Comparison of ENCODE assay signal across 20 cellular contexts in genomic region chr12:108581311-108582227, GRCh38. TPM values are rescaled to one million over a fixed set of nuclear protein-coding genes. Genes with fewer than 3 reads are reported as not detected.
"Had no signal": no experiment of that assay in that cellular context is flagged by ENCODE, and none has a peak within 500 bp of the region (broad histone marks: within the 10 kb centered on the region; RNA-seq: fewer than 3 reads in every experiment).

No MANE protein-coding gene starts in this region.

- H3K4me3 Mint-ChIP-seq: activated CD4-positive, alpha-beta T cell treated with anti-CD3 and anti-CD28 coated beads, Interleukin-2, amount 10 ng/mL, durations not matched to agents 7 days and 5 days; activated naive CD8-positive, alpha-beta T cell treated with anti-CD3 and anti-CD28 coated beads for 36 hours; natural killer cell treated with Interleukin-12 subunit alpha and Interleukin-12 subunit beta and Interleukin-15 and Interleukin-18, amount 100 ng/mL, for 72 hours; T-cell; type B pancreatic cell had no signal

- H3K9me3 ChIP-seq: heart left ventricle, right atrium auricular region had no signal

- ATAC-seq: left colon; natural killer cell treated with Interleukin-12 subunit alpha and Interleukin-12 subunit beta and Interleukin-15 and Interleukin-18, amount 100 ng/mL, for 72 hours; T-cell had no signal

- H3K36me3 ChIP-seq: heart left ventricle, right atrium auricular region had no signal

- H3K27ac ChIP-seq: epithelial cell of prostate had no signal

- DNase-seq: activated CD4-positive, alpha-beta T cell treated with anti-CD3 and anti-CD28 coated beads, Interleukin-2, amount 10 ng/mL, durations not matched to agents 7 days and 5 days; activated CD8-positive, alpha-beta memory T cell treated with anti-CD3 and anti-CD28 coated beads for 24 hours; activated naive CD8-positive, alpha-beta T cell treated with anti-CD3 and anti-CD28 coated beads for 36 hours; anterior cingulate cortex; left colon; nucleus accumbens; small intestine; stimulated activated CD4-positive, alpha-beta T cell treated with anti-CD3 and anti-CD28 coated beads, Interleukin-4, amount 100 ng/mL, for 4 hours; stimulated activated CD8-positive, alpha-beta memory T cell treated with anti-CD3 and anti-CD28 coated beads, Interleukin-4, amount 100 ng/mL, for 48 hours; stimulated activated naive CD4-positive, alpha-beta T cell treated with Interleukin-2 at 50 U/mL for 16 hours; T-cell; T-helper 9 cell had no signal

- H3K27me3 ChIP-seq: heart left ventricle, right atrium auricular region had no signal

- FAIRE-seq: bronchial epithelial cell, frontal cortex, small intestine had no signal

- H3K27ac Mint-ChIP-seq: activated CD4-positive, alpha-beta T cell treated with anti-CD3 and anti-CD28 coated beads, Interleukin-2, amount 10 ng/mL, durations not matched to agents 7 days and 5 days; activated naive CD8-positive, alpha-beta T cell treated with anti-CD3 and anti-CD28 coated beads for 36 hours; T-cell; type B pancreatic cell had no signal

- H3K4me3 ChIP-seq: heart left ventricle, right atrium auricular region had no signal

- H3K27me3 Mint-ChIP-seq: activated naive CD8-positive, alpha-beta T cell treated with anti-CD3 and anti-CD28 coated beads for 36 hours; T-cell; type B pancreatic cell had no signal

- H3K36me3 Mint-ChIP-seq: T-cell, type B pancreatic cell had no signal

RNA-seq across cellular contexts. Expression of gene TMEM119, which starts 16.3 kb away (rescaled TPM):
- total RNA-seq: dermis microvascular lymphatic vessel endothelial cell; natural killer cell treated with Interleukin-12 subunit alpha and Interleukin-12 subunit beta and Interleukin-15 and Interleukin-18, amount 100 ng/mL, for 72 hours had no signal
